In the genomic region with DNA sequence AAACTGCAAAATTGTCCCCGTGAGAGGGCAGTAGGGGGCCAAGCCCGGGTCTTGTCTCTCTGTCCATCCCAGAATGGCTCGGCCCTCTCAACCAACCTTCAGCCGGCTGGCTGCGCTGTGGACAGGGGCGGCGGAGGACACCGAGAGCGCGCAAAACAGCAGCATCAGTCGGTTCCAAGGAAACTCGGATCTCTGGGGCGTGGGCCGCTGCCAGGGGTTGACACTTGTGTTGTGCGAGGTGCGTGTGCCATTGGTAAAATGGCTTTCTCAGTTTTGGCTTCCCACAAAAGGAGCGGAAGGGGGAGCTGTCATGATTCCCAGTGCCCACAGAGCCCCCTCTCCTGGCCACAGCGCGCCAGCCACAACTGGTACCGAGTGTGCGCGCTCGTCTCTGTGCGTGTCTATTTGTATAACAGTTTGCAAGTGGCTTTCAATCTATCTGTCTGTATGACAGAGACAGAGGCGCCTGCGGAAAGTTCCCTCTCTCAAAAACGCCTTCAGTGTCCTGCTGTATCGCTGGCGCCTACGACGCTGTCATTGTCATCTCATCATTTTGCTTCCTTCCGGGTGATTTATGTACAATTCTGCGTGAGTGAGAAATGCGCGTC, we compare ENCODE assay signal across 9 cellular contexts. TPM values are rescaled to one million over a fixed set of nuclear protein-coding genes. Genes with fewer than 3 reads are reported as not detected.
DNase-seq lines count a peak whose midpoint lies in the region; ATAC-seq and TF ChIP-seq lines count a peak whose summit lies in the region.
"Had no signal": no experiment of that assay in that cellular context is flagged by ENCODE, and none has a peak within 500 bp of the region (broad histone marks: within the 10 kb centered on the region; RNA-seq: fewer than 3 reads in every experiment).

No MANE protein-coding gene starts in this region.

- H3K4me3 ChIP-seq in fibroblast of mammary gland (ENCODE audit: control insufficient read depth, low read depth, low read length) = peak overlapping the region; percentile 3
- peak overlapping the region; percentile 54 for H3K4me3 ChIP-seq in neuron (ENCODE audit: low read length)

- peaks cover 22% of the 10 kb centered on the region for H3K4me1 Mint-ChIP-seq in activated CD8-positive, alpha-beta memory T cell treated with anti-CD3 and anti-CD28 coated beads, Interleukin-2, amount 10 ng/mL, durations not matched to agents 7 days and 5 days

- no peaks in the 10 kb centered on the region for H3K36me3 ChIP-seq in neuron (ENCODE audit: insufficient read depth, low read length)

- H3K27me3 ChIP-seq in neuron (ENCODE audit: insufficient read depth, low read length) = peaks cover 35% of the 10 kb centered on the region

- DNase-seq in activated CD8-positive, alpha-beta memory T cell treated with anti-CD3 and anti-CD28 coated beads, Interleukin-2, amount 50 U/mL, for 48 hours = peak; percentile 49
- no peak for DNase-seq in activated CD8-positive, alpha-beta memory T cell treated with anti-CD3 and anti-CD28 coated beads, Interleukin-2, amount 10 ng/mL, durations not matched to agents 7 days and 5 days
- DNase-seq in SKM-1 (lab: John Stamatoyannopoulos, UW; ENCODE audit: unreplicated experiment) (peak; percentile 30), fibroblast of mammary gland (ENCODE audit: low read depth) (peak; percentile 40), LoVo (ENCODE audit: low spot score) (no peak), NCI-H82 treated with DMSO at 0.1 percent for 48 hours (lab: John Stamatoyannopoulos, UW; ENCODE audit: unreplicated experiment) (no peak)
- DNase-seq: DND-41 had no signal

- peaks cover 34% of the 10 kb centered on the region for H3K4me1 ChIP-seq in neuron (ENCODE audit: insufficient read depth, low read length)

- H3K27ac Mint-ChIP-seq in activated CD8-positive, alpha-beta memory T cell treated with anti-CD3 and anti-CD28 coated beads, Interleukin-2, amount 10 ng/mL, durations not matched to agents 7 days and 5 days = no peak overlapping the region

- ATAC-seq in activated CD8-positive, alpha-beta memory T cell treated with anti-CD3 and anti-CD28 coated beads, Interleukin-2, amount 10 ng/mL, durations not matched to agents 7 days and 5 days = no peak
- no peak for ATAC-seq in HG03457 (IDR thresholded peaks at IDR 0.05; ENCODE audit: unreplicated experiment)

- H3K36me3 Mint-ChIP-seq in activated CD8-positive, alpha-beta memory T cell treated with anti-CD3 and anti-CD28 coated beads, Interleukin-2, amount 10 ng/mL, durations not matched to agents 7 days and 5 days = no peaks in the 10 kb centered on the region

- H2AFZ ChIP-seq in neuron (ENCODE audit: low read depth, low read length) = peak overlapping the region; percentile 85

- peaks cover 57% of the 10 kb centered on the region for H3K27me3 Mint-ChIP-seq in activated CD8-positive, alpha-beta memory T cell treated with anti-CD3 and anti-CD28 coated beads, Interleukin-2, amount 10 ng/mL, durations not matched to agents 7 days and 5 days

- H3K9me3 Mint-ChIP-seq in activated CD8-positive, alpha-beta memory T cell treated with anti-CD3 and anti-CD28 coated beads, Interleukin-2, amount 10 ng/mL, durations not matched to agents 7 days and 5 days (ENCODE audit: low read depth) = peaks cover 2% of the 10 kb centered on the region

- no peaks in the 10 kb centered on the region for H3K9me3 ChIP-seq in neuron (ENCODE audit: low read length)

- no peak overlapping the region for H3K4me3 Mint-ChIP-seq in activated CD8-positive, alpha-beta memory T cell treated with anti-CD3 and anti-CD28 coated beads, Interleukin-2, amount 10 ng/mL, durations not matched to agents 7 days and 5 days

- CTCF ChIA-PET in activated CD8-positive, alpha-beta memory T cell treated with anti-CD3 and anti-CD28 coated beads, Interleukin-2, amount 10 ng/mL, durations not matched to agents 7 days and 5 days (lab: Charles Lee) = no interaction called here

- TF ChIP-seq CTCF in fibroblast of mammary gland (conservative IDR thresholded peaks at IDR 0.05; ENCODE audit: control insufficient read depth, insufficient read depth, low read depth, low read length) = peak; percentile 14

RNA-seq across cellular contexts. Expression of a gene that starts 1.9 kb away (rescaled TPM):
- not detected for total RNA-seq in activated CD8-positive, alpha-beta memory T cell treated with anti-CD3 and anti-CD28 coated beads, Interleukin-2, amount 10 ng/mL, durations not matched to agents 7 days and 5 days

Comparison
In these comparisons a context has a peak if more than half of its experiments do, and no peak if none do; other contexts are left out.
1. DNase-seq: peak in activated CD8-positive, alpha-beta memory T cell treated with anti-CD3 and anti-CD28 coated beads, Interleukin-2, amount 50 U/mL, for 48 hours (single experiment), SKM-1 (single experiment) and fibroblast of mammary gland (single experiment); none in activated CD8-positive, alpha-beta memory T cell treated with anti-CD3 and anti-CD28 coated beads, Interleukin-2, amount 10 ng/mL, durations not matched to agents 7 days and 5 days (single experiment), LoVo (single experiment) and NCI-H82 treated with DMSO at 0.1 percent for 48 hours (single experiment).